8 cellular contexts compared by ENCODE assay signal in the genomic region with DNA sequence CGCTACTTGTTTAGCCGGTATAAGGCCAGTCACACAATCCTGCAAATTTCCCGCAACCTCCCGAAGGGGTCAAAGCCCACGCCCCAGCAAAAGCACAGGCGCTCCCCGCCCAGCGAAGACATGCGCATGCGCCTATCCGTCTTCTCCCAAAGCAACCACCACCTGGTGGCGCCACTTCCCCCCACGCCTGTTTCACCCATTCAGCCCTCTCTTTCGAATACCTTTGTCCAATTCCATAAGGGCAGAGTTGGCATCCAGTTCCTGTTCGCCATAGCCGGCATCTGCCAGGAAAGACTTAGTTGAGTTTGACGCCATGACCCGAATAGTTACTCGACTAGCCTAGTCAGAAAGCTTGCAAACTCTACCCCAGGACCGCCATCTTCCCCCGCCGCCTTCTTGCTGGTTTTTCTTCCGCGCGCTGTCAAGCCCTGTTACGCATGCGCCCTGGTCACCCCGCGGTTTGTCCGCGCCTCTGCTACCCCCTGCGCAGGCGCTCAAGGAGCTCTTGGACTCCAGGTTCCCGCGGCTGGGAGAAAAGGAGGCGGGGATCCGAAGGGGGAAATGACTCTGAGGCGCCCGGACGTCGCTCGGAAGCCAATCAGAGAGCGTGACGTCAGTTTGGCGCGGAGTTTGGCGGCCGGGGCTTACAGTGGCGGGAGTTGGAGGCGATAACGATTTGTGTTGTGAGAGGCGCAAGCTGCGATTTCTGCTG. TPM values are rescaled to one million over a fixed set of nuclear protein-coding genes. Genes with fewer than 3 reads are reported as not detected.
A peak's percentile ranks its signal among the peaks of the same experiment; 100 is the strongest.
DNase-seq lines count a peak whose midpoint lies in the region; ATAC-seq and TF ChIP-seq lines count a peak whose summit lies in the region.

DTL (plus strand) TSS at position 626 of the 712 bp plus-strand sequence. CDS start 143 bp downstream, outside the sequence.
INTS7 (minus strand) TSS at position 435 of the 712 bp plus-strand sequence; CDS start at position 315, 120 bp downstream.

- no peaks in the 10 kb centered on the region for H3K27me3 Mint-ChIP-seq in activated T-helper 17 cell treated with anti-CD3 and anti-CD28 coated beads, Interleukin-2, amount 50 U/mL, for 72 hours
- H3K27me3 Mint-ChIP-seq in naive B cell, result no peaks in the 10 kb centered on the region
- H3K27me3 Mint-ChIP-seq in stimulated activated memory B cell treated with anti-CD40 and anti-IgM and Interleukin-4, amounts not matched to agents 10 μg/mL and 1 μg/mL and 100 μg/mL, for 72 hours, result no peaks in the 10 kb centered on the region

- peaks cover 47% of the 10 kb centered on the region for H3K4me1 Mint-ChIP-seq in activated T-helper 17 cell treated with anti-CD3 and anti-CD28 coated beads, Interleukin-2, amount 50 U/mL, for 72 hours
- H3K4me1 Mint-ChIP-seq in naive B cell, result peaks cover 27 to 45% (median 44%) of the 10 kb centered on the region in 3 donors
- H3K4me1 Mint-ChIP-seq in stimulated activated memory B cell treated with anti-CD40 and anti-IgM and Interleukin-4, amounts not matched to agents 10 μg/mL and 1 μg/mL and 100 μg/mL, for 72 hours, result peaks cover 49% of the 10 kb centered on the region

- H3K27ac Mint-ChIP-seq in activated T-helper 17 cell treated with anti-CD3 and anti-CD28 coated beads, Interleukin-2, amount 50 U/mL, for 72 hours, result peak within 1 kb of the TSS; percentile 98
- peak within 1 kb of the TSS; percentile 87 to 99 (median 94) for H3K27ac Mint-ChIP-seq in naive B cell
- H3K27ac Mint-ChIP-seq in stimulated activated memory B cell treated with anti-CD40 and anti-IgM and Interleukin-4, amounts not matched to agents 10 μg/mL and 1 μg/mL and 100 μg/mL, for 72 hours, result peak within 1 kb of the TSS; percentile 88

- no peaks in the 10 kb centered on the region for H3K9me3 Mint-ChIP-seq in activated T-helper 17 cell treated with anti-CD3 and anti-CD28 coated beads, Interleukin-2, amount 50 U/mL, for 72 hours
- H3K9me3 Mint-ChIP-seq in naive B cell, result no peaks in the 10 kb centered on the region
- no peaks in the 10 kb centered on the region for H3K9me3 Mint-ChIP-seq in stimulated activated memory B cell treated with anti-CD40 and anti-IgM and Interleukin-4, amounts not matched to agents 10 μg/mL and 1 μg/mL and 100 μg/mL, for 72 hours

- peak; percentile 81 for ATAC-seq in activated T-helper 17 cell treated with anti-CD3 and anti-CD28 coated beads, Interleukin-2, amount 50 U/mL, for 72 hours (replicated peaks)
- peak; percentile 86 to 87 for ATAC-seq in naive B cell (ENCODE audit: low read depth in 2 of 2)
- peak; percentile 95 for ATAC-seq in stimulated activated memory B cell treated with anti-CD40 and anti-IgM and Interleukin-4, amounts not matched to agents 10 μg/mL and 1 μg/mL and 100 μg/mL, for 72 hours

- POLR2A ChIA-PET in RWPE1 (lab: Yijun Ruan, JAX; ENCODE audit: low non-redundant PET), result no interaction called here

- H3K27ac ChIP-seq in RWPE1, result peak within 1 kb of the TSS; percentile 92

- H3K36me3 Mint-ChIP-seq in activated T-helper 17 cell treated with anti-CD3 and anti-CD28 coated beads, Interleukin-2, amount 50 U/mL, for 72 hours (ENCODE audit: low read depth), result peaks cover 79% of the 10 kb centered on the region
- H3K36me3 Mint-ChIP-seq in naive B cell, result no peaks in the 10 kb centered on the region
- H3K36me3 Mint-ChIP-seq in stimulated activated memory B cell treated with anti-CD40 and anti-IgM and Interleukin-4, amounts not matched to agents 10 μg/mL and 1 μg/mL and 100 μg/mL, for 72 hours, result peaks cover 11% of the 10 kb centered on the region

- CTCF ChIA-PET in RWPE1 (lab: Yijun Ruan, JAX), result interaction anchor here (0.5 to 3.1 kb wide), 25 partner anchors 9 to 1813 kb away, joined by 3 to 15 read pairs (median 4); no protein-coding TSS in a partner anchor

- peak within 1 kb of the TSS; percentile 92 for H3K4me3 Mint-ChIP-seq in activated T-helper 17 cell treated with anti-CD3 and anti-CD28 coated beads, Interleukin-2, amount 50 U/mL, for 72 hours
- H3K4me3 Mint-ChIP-seq in naive B cell, result peak within 1 kb of the TSS; percentile 93 to 100 (median 98)
- H3K4me3 Mint-ChIP-seq in stimulated activated memory B cell treated with anti-CD40 and anti-IgM and Interleukin-4, amounts not matched to agents 10 μg/mL and 1 μg/mL and 100 μg/mL, for 72 hours, result peak within 1 kb of the TSS; percentile 96

- DNase-seq in ELR (ENCODE audit: low read depth) (peak; percentile 99), H4 (ENCODE audit: low spot score) (peak; percentile 98), LNCaP clone FGC (ENCODE audit: low read depth) (peak; percentile 97), RWPE1 (ENCODE audit: low spot score) (peak; percentile 100), fibroblast of gingiva (ENCODE audit: low read depth) (peak; percentile 99), naive B cell (peak; percentile 98)

- TF ChIP-seq CTCF in LNCaP clone FGC (IDR thresholded peaks at IDR 0.05; ENCODE audit: control insufficient read depth, extremely low read depth, insufficient read depth), result peak; percentile 84
- peak; percentile 95 for TF ChIP-seq CTCF in RWPE1 (conservative IDR thresholded peaks at IDR 0.05; ENCODE audit: low read depth)

- peak within 1 kb of the TSS; percentile 95 for H3K4me3 ChIP-seq in LNCaP clone FGC (ENCODE audit: low read depth, low read length)

RNA-seq across cellular contexts. Expression of gene DTL, which starts in this region (rescaled TPM):
- 33.2 and 34.5 TPM in 2 replicates for total RNA-seq in H4 (2014; rRNA removed; shearing (Covaris generic))
- 10 to 100 TPM; 70.6 to 72.2 TPM for total RNA-seq in activated T-helper 17 cell treated with anti-CD3 and anti-CD28 coated beads, Interleukin-2, amount 50 U/mL, for 72 hours
- 1 to 10 TPM in 1 of 6 donors, under 1 TPM in 4, not detected in 1; 0.17 to 1.2 (median 0.71) TPM for polyA plus RNA-seq in naive B cell (ENCODE audit: low read depth in 6 of 6)

RNA-seq across cellular contexts. Expression of gene INTS7, which starts in this region (rescaled TPM):
- total RNA-seq in H4 (2014; rRNA removed; shearing (Covaris generic)), result 20.4 and 25.8 TPM in 2 replicates
- total RNA-seq in activated T-helper 17 cell treated with anti-CD3 and anti-CD28 coated beads, Interleukin-2, amount 50 U/mL, for 72 hours, result 10 to 100 TPM; 22.8 to 40.2 TPM
- 10 to 100 TPM in 2 of 6 donors, 1 to 10 TPM in 4; 5.8 to 13.4 (median 8.4) TPM for polyA plus RNA-seq in naive B cell (ENCODE audit: low read depth in 6 of 6)

Comparison
In these comparisons a context has a peak if more than half of its experiments do, and no peak if none do; other contexts are left out.
1. Peak in every context shown above with its lines: DNase-seq, ATAC-seq, H3K4me3 ChIP-seq and H3K27ac ChIP-seq.